In the genomic region with DNA sequence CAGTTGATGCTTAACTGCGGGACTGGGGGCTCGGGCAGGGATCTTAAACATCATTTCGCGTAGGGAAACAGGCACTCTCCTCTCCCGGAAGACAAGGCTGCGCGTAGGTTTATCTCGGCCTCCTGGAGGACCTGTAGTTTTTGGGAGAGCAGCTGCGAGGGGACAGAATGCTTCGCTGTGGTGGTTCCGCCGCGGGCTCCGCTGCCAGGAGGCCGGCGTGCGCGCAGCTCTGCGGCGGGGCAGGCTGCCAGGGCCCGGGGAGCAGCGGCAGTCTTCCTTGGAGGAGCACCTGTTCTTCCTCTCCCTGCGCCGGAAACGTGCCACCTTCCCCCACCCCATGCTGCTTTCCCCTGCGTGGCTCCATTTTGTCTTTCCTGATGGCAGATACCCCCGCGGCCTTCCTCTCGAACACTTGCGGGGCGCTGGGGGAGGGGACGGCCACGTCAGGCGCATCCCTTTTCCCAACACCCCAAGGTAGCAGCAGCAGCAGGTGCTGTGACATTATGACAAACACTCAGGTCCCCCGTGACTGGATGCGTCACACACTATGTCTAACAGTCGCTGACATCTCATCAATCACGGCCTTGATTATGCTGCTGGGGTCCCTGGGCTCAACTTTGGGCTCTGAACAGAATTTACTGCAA, we compare ENCODE assay signal across 8 cellular contexts.
DNase-seq lines count a peak whose midpoint lies in the region; ATAC-seq and TF ChIP-seq lines count a peak whose summit lies in the region.

No MANE protein-coding gene starts in this region.

- H4K12ac ChIP-seq in trophoblast cell (ENCODE audit: low read depth, low read length) = no peak overlapping the region

- H2AK5ac ChIP-seq in trophoblast cell (ENCODE audit: low read length) = no peak overlapping the region

- no peaks in the 10 kb centered on the region for H3K79me2 ChIP-seq in trophoblast cell (ENCODE audit: control insufficient read depth, insufficient read depth, low read length, poor library complexity)

- no peak overlapping the region for H2AFZ ChIP-seq in trophoblast cell (ENCODE audit: insufficient read depth, low read length, poor library complexity)

- H2BK120ac ChIP-seq in trophoblast cell (ENCODE audit: insufficient read depth, low read length, poor library complexity) = no peak overlapping the region

- TF ChIP-seq CTCF in RWPE2 (IDR thresholded peaks at IDR 0.05; ENCODE audit: poor library complexity, severe bottlenecking) = no peak
- TF ChIP-seq CTCF in heart right ventricle (IDR thresholded peaks at IDR 0.05) = no peak

- no peak overlapping the region for H3K14ac ChIP-seq in trophoblast cell (ENCODE audit: low read length)

- no peak overlapping the region for H3K23ac ChIP-seq in trophoblast cell (ENCODE audit: low read length)

- no peak overlapping the region for H4K8ac ChIP-seq in trophoblast cell (ENCODE audit: low read depth, low read length)

- no peaks in the 10 kb centered on the region for H3K4me1 ChIP-seq in RWPE2 (ENCODE audit: insufficient read depth, poor library complexity, severe bottlenecking)
- H3K4me1 ChIP-seq in heart right ventricle = peaks cover 0 to 20% (median 5%) of the 10 kb centered on the region in 9 donors
- H3K4me1 ChIP-seq in trophoblast cell (ENCODE audit: control insufficient read depth in 1 of 2, insufficient read depth in 2 of 2, low read length in 2 of 2) = peaks cover 0 to 4% of the 10 kb centered on the region in 2 experiments

- H3K4me3 ChIP-seq in RWPE2 (ENCODE audit: severe bottlenecking) (no peak overlapping the region), heart right ventricle (peak overlapping the region in 9 of 10 donors; percentile 21 to 54 (median 43)), trophoblast cell (ENCODE audit: low read depth, low read length) (no peak overlapping the region)

- H3K4ac ChIP-seq in trophoblast cell (ENCODE audit: low read depth, low read length) = no peak overlapping the region

- H3K79me1 ChIP-seq in trophoblast cell (ENCODE audit: low read length) = no peaks in the 10 kb centered on the region

- DNase-seq in D341Med (ENCODE audit: low spot score) (peak; percentile 28), RWPE2 (ENCODE audit: low spot score) (peak; percentile 55), heart right ventricle (peak in 1 of 2 donors; percentile 41), trophoblast cell (no peak), NCI-H2107 treated with DMSO at 0.1 percent for 48 hours (lab: John Stamatoyannopoulos, UW; ENCODE audit: unreplicated experiment) (no peak), CD1c-positive myeloid dendritic cell (ENCODE audit: extremely low spot score) (no peak), UCSD-AML1 (lab: John Stamatoyannopoulos, UW; ENCODE audit: unreplicated experiment) (no peak)

- H2BK5ac ChIP-seq in trophoblast cell (ENCODE audit: low read depth, low read length, poor library complexity) = no peak overlapping the region

- no peaks in the 10 kb centered on the region for H3K36me3 ChIP-seq in RWPE2 (ENCODE audit: low read depth)
- H3K36me3 ChIP-seq in heart right ventricle = no peaks in the 10 kb centered on the region
- H3K36me3 ChIP-seq in trophoblast cell (ENCODE audit: control insufficient read depth in 1 of 2, insufficient read depth in 2 of 2, low read length in 2 of 2) = no peaks in the 10 kb centered on the region

- no peak overlapping the region for H2BK12ac ChIP-seq in trophoblast cell (ENCODE audit: low read length)

- peak overlapping the region; percentile 53 for H3K4me2 ChIP-seq in trophoblast cell (ENCODE audit: low read length)

- H3K9me3 ChIP-seq in RWPE2 (ENCODE audit: severe bottlenecking) (no peaks in the 10 kb centered on the region), heart right ventricle (no peaks in the 10 kb centered on the region), trophoblast cell (ENCODE audit: insufficient read depth, low read depth, low read length) (no peaks in the 10 kb centered on the region)

- H3K27me3 ChIP-seq in RWPE2 (ENCODE audit: insufficient read depth, poor library complexity, severe bottlenecking) (no peaks in the 10 kb centered on the region), heart right ventricle (peaks cover 0 to 18% (median 8%) of the 10 kb centered on the region in 7 donors), trophoblast cell (ENCODE audit: insufficient read depth, low read length) (no peaks in the 10 kb centered on the region)

- ATAC-seq in RWPE2 (ENCODE audit: low read depth) = 0 out of 3 replicates have a peak, but pooled peaks have one; percentile 25
- peak in 5 of 8 donors; percentile 39 to 75 (median 44) for ATAC-seq in heart right ventricle
- no peak for ATAC-seq in GM21529 (IDR thresholded peaks at IDR 0.05; ENCODE audit: unreplicated experiment)

- H4K91ac ChIP-seq in trophoblast cell (ENCODE audit: low read depth, low read length) = no peak overlapping the region

- no peak overlapping the region for H3K18ac ChIP-seq in trophoblast cell (ENCODE audit: low read length)

- no peak overlapping the region for H3K9ac ChIP-seq in trophoblast cell (ENCODE audit: low read length)

- H3K27ac ChIP-seq in RWPE2 (ENCODE audit: poor library complexity, severe bottlenecking) = no peak overlapping the region
- no peak overlapping the region for H3K27ac ChIP-seq in heart right ventricle
- no peak overlapping the region for H3K27ac ChIP-seq in trophoblast cell (ENCODE audit: low read depth, low read length)

- 8 to 9% methylated on average over 35 to 38 of the region's 38 CpGs for WGBS in heart right ventricle, 2 donors
- WGBS in trophoblast cell (ENCODE audit: extremely low coverage, insufficient coverage, insufficient read length) = no CpG with 5 or more reads among the region's 38 CpGs

- intact Hi-C loops in heart right ventricle (cut with DNase I) = loop anchor here in 1 of 10 donors (10.0 kb wide), 1 partner anchor 1418 kb away; no protein-coding TSS in a partner anchor

Comparison
In these comparisons a context has a peak if more than half of its experiments do, and no peak if none do; other contexts are left out.
1. DNase-seq: peak in D341Med (single experiment) and RWPE2 (single experiment); none in trophoblast cell (0 of 2), NCI-H2107 treated with DMSO at 0.1 percent for 48 hours (single experiment), CD1c-positive myeloid dendritic cell (single experiment) and UCSD-AML1 (single experiment).
2. H3K4me3 ChIP-seq: peak in heart right ventricle (9 of 10); none in RWPE2 (single experiment) and trophoblast cell (single experiment).